34 cellular contexts compared by ENCODE assay signal in the genomic region with DNA sequence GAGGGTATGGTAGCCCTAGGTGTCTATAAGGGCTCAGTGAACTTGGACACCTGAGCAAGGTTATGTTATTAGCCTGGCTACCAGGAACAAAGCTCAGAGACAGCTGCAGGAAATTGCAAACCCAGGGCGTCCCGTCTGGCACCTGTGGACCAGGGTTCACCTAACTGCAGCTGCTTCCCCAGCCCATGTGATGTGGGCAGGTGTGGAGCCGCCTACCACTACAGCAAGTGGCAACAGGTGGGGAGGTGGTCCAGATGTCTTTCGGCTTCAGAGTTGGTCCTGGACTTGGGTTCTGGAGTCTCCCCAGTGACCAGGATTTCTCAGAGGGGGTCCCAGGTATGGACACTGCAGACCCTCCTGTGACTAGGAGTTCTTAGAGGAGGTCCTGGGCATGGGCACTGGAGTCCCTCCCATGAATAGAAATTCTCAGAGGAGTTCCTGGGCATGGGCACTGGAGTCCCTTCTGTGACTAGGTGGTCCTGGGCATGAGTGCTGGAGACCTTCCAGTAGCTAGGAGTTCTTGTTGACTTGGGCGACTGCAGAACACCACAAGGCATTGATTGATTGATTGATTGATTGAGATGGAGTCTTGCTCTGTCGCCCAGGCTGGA. TPM values are rescaled to one million over a fixed set of nuclear protein-coding genes. Genes with fewer than 3 reads are reported as not detected.
"Had no signal": no experiment of that assay in that cellular context is flagged by ENCODE, and none has a peak within 500 bp of the region (broad histone marks: within the 10 kb centered on the region; RNA-seq: fewer than 3 reads in every experiment).

No MANE protein-coding gene starts in this region.

- H3K4me2 ChIP-seq: PC-9 had no signal

- H3K27me3 ChIP-seq: ascending aorta, cardiac muscle cell had no signal

- H3K9me3 ChIP-seq: ascending aorta had no signal

- H3K4me1 ChIP-seq: ascending aorta had no signal

- H2AFZ ChIP-seq: PC-9 had no signal

- H3K4me3 ChIP-seq: ascending aorta, cardiac muscle cell, PC-9 had no signal

- ATAC-seq: activated CD8-positive, alpha-beta T cell treated with anti-CD3 and anti-CD28 coated beads for 36 hours had no signal

- DNase-seq: activated CD4-positive, alpha-beta T cell treated with anti-CD3 and anti-CD28 coated beads for 1 hour; activated CD4-positive, alpha-beta T cell treated with anti-CD3 and anti-CD28 coated beads for 48 hours; activated CD4-positive, CD25-positive, alpha-beta regulatory T cell; activated CD8-positive, alpha-beta T cell treated with anti-CD3 and anti-CD28 coated beads for 36 hours; activated gamma-delta T cell; activated naive CD4-positive, alpha-beta T cell treated with Interleukin-2 at 50 U/mL for 16 hours; activated naive CD8-positive, alpha-beta T cell treated with anti-CD3 and anti-CD28 coated beads, Interleukin-2, amount 10 ng/mL, durations not matched to agents 7 days and 5 days; activated T-cell treated with anti-CD3 and anti-CD28 coated beads, Interleukin-2, amount 50 U/mL, for 24 hours; amygdala; Karpas-422; NCI-H1048; NCI-H1105 treated with DMSO at 0.1 percent for 48 hours; NCI-H1436; NCI-H1694; NCI-H2029; NCI-H2171; NCI-H510A; NCI-H526; NCI-H748 treated with DMSO at 0.1 percent for 48 hours; NK-92 treated with Interleukin-12 subunit alpha and Interleukin-12 subunit beta, amount 100 ng/mL, for 24 hours; PC-9; Right ventricle myocardium superior; SW 1271; T-helper 1 cell; T-helper 2 cell; T-helper 9 cell; WERI-Rb-1 had no signal

- H3K36me3 ChIP-seq: ascending aorta, cardiac muscle cell, WERI-Rb-1 had no signal

- H3K27ac ChIP-seq: ascending aorta, cardiac muscle cell, PC-9, WERI-Rb-1 had no signal

RNA-seq across cellular contexts. Expression of a gene that starts 25.2 kb away (rescaled TPM):
- total RNA-seq: activated CD8-positive, alpha-beta memory T cell treated with anti-CD3 and anti-CD28 coated beads for 36 hours; activated CD8-positive, alpha-beta T cell treated with anti-CD3 and anti-CD28 coated beads for 36 hours; activated naive CD8-positive, alpha-beta T cell treated with anti-CD3 and anti-CD28 coated beads, Interleukin-2, amount 10 ng/mL, durations not matched to agents 7 days and 5 days; activated T-helper 2 cell treated with anti-CD3 and anti-CD28 coated beads, Interferon-gamma antibody, Interleukin-2, Interleukin-4, amounts not matched to agents 10 μg/mL and 5 μg/mL and 100 μg/mL, durations not matched to agents 14 hours and 24 hours and 36 hours; ascending aorta; cardiac muscle cell; chondrocyte; MCF 10A; PC-9; Right ventricle myocardium superior had no signal
- polyA plus RNA-seq: adipose tissue, cardiac muscle cell had no signal

RNA-seq across cellular contexts. Expression of a gene that starts 43.0 kb away (rescaled TPM):
- total RNA-seq: activated CD8-positive, alpha-beta memory T cell treated with anti-CD3 and anti-CD28 coated beads for 36 hours; activated CD8-positive, alpha-beta T cell treated with anti-CD3 and anti-CD28 coated beads for 36 hours; activated naive CD8-positive, alpha-beta T cell treated with anti-CD3 and anti-CD28 coated beads, Interleukin-2, amount 10 ng/mL, durations not matched to agents 7 days and 5 days; activated T-helper 2 cell treated with anti-CD3 and anti-CD28 coated beads, Interferon-gamma antibody, Interleukin-2, Interleukin-4, amounts not matched to agents 10 μg/mL and 5 μg/mL and 100 μg/mL, durations not matched to agents 14 hours and 24 hours and 36 hours; ascending aorta; cardiac muscle cell; chondrocyte; MCF 10A; PC-9; Right ventricle myocardium superior had no signal
- polyA plus RNA-seq: adipose tissue, cardiac muscle cell had no signal

RNA-seq across cellular contexts. Expression of a gene that starts 48.0 kb away (rescaled TPM):
- total RNA-seq: activated CD8-positive, alpha-beta memory T cell treated with anti-CD3 and anti-CD28 coated beads for 36 hours; activated CD8-positive, alpha-beta T cell treated with anti-CD3 and anti-CD28 coated beads for 36 hours; activated naive CD8-positive, alpha-beta T cell treated with anti-CD3 and anti-CD28 coated beads, Interleukin-2, amount 10 ng/mL, durations not matched to agents 7 days and 5 days; activated T-helper 2 cell treated with anti-CD3 and anti-CD28 coated beads, Interferon-gamma antibody, Interleukin-2, Interleukin-4, amounts not matched to agents 10 μg/mL and 5 μg/mL and 100 μg/mL, durations not matched to agents 14 hours and 24 hours and 36 hours; ascending aorta; cardiac muscle cell; chondrocyte; MCF 10A; PC-9; Right ventricle myocardium superior had no signal
- polyA plus RNA-seq: adipose tissue, cardiac muscle cell had no signal
